In the genomic region with DNA sequence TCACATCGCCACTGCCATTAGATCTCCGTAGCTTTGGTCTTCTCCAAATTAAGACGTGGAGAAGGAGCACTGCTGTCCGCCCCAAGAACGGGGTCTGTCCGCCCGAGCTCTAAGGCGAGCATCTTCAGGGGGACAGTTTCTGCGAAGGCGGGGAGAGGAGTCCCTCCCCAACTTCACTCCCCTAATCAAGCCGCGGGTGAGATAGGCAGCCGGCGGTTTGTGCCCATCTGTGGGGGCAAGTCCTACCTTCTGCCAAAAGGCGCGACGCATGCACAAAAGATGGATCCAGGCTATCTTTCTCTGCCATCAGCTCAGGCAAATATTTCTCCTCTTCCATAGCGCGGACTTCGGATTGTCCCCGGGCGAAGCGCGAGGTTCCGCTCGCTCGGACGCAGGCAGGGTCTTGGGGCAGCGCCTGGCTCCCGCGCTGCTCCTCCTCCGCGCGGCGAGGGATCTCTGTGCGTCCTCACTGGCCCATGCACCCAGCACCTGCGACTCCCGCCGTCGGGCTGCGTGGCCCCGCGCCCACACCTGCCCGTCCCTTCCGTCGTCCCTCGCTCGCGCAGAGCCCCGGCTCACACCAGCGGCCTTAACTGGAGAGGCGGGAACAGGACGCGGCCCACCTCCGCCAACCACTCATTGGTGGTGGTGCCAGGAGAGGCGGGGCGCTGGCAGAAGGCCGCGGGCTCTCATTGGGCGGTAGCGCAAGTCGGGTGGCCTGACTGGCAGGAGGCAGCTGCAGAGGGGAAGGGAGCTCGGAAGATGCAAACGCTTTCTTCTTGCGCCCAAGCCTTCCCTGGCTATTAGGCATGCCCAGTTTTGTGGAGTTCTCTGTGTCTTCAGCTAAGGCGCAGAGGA, we compare ENCODE assay signal across 9 cellular contexts. TPM values are rescaled to one million over a fixed set of nuclear protein-coding genes. Genes with fewer than 3 reads are reported as not detected.
DNase-seq lines count a peak whose midpoint lies in the region; ATAC-seq, FAIRE-seq and TF ChIP-seq lines count a peak whose summit lies in the region.
"Had no signal": no experiment of that assay in that cellular context is flagged by ENCODE, and none has a peak within 500 bp of the region (broad histone marks: within the 10 kb centered on the region; RNA-seq: fewer than 3 reads in every experiment).

A gene (minus strand): TSS at position 614 of the 858 bp plus-strand sequence.

- H3K27me3 ChIP-seq in left ventricle myocardium inferior (ENCODE audit: low read depth), result peaks cover 45% of the 10 kb centered on the region
- peaks cover 0 to 18% (median 0%) of the 10 kb centered on the region in 4 donors for H3K27me3 ChIP-seq in pancreas

- CTCF ChIA-PET in activated CD8-positive, alpha-beta T cell treated with anti-CD3 and anti-CD28 coated beads for 36 hours (lab: Charles Lee), result no interaction called here

- H3K4me1 ChIP-seq in left ventricle myocardium inferior (peaks cover 12% of the 10 kb centered on the region), pancreas (no peaks in the 10 kb centered on the region)

- intact Hi-C loops in activated CD8-positive, alpha-beta T cell treated with anti-CD3 and anti-CD28 coated beads for 36 hours (cut with micrococcal nuclease), result no loop called here
- intact Hi-C loops in left ventricle myocardium inferior (cut with micrococcal nuclease), result no loop called here
- intact Hi-C loops in pancreas (cut with DNase I), result no loop called here

- DNase-seq in activated CD4-positive, alpha-beta T cell treated with anti-CD3 and anti-CD28 coated beads for 48 hours, result peak; percentile 28
- DNase-seq in activated CD4-positive, alpha-beta T cell treated with anti-CD3 and anti-CD28 coated beads, Interleukin-2, amount 50 U/mL, for 1 hour, result no peak
- DNase-seq in NCI-H1105 treated with DMSO at 0.1 percent for 48 hours (lab: John Stamatoyannopoulos, UW) (peak; percentile 80), left ventricle myocardium inferior (peak; percentile 76), pancreas (peak; percentile 75 to 88 (median 86))
- peak; percentile 13 for DNase-seq in activated CD8-positive, alpha-beta T cell treated with anti-CD3 and anti-CD28 coated beads for 36 hours
- no peak for DNase-seq in NK-92 treated with Interleukin-12 subunit alpha and Interleukin-12 subunit beta, amount 100 ng/mL, for 24 hours (lab: John Stamatoyannopoulos, UW)

- H3K4me1 Mint-ChIP-seq in activated CD8-positive, alpha-beta T cell treated with anti-CD3 and anti-CD28 coated beads for 36 hours (ENCODE audit: low read depth), result no peaks in the 10 kb centered on the region

- no peaks in the 10 kb centered on the region for H3K36me3 Mint-ChIP-seq in activated CD8-positive, alpha-beta T cell treated with anti-CD3 and anti-CD28 coated beads for 36 hours (ENCODE audit: low read depth)

- ATAC-seq in HG02623 (IDR thresholded peaks at IDR 0.05; ENCODE audit: unreplicated experiment) (peak; percentile 100), pancreas (peak; percentile 97 to 100 (median 100))
- peak; percentile 76 for ATAC-seq in activated CD8-positive, alpha-beta T cell treated with anti-CD3 and anti-CD28 coated beads for 36 hours

- H3K9me3 ChIP-seq in left ventricle myocardium inferior (replicated peaks), result no peaks in the 10 kb centered on the region
- H3K9me3 ChIP-seq in pancreas, result no peaks in the 10 kb centered on the region

- WGBS in pancreas, 2 donors, result 1% methylated on average over 66 of the region's 66 CpGs

- peaks cover 2% of the 10 kb centered on the region for H3K9me3 Mint-ChIP-seq in activated CD8-positive, alpha-beta T cell treated with anti-CD3 and anti-CD28 coated beads for 36 hours

- peaks cover 13% of the 10 kb centered on the region for H3K27me3 Mint-ChIP-seq in activated CD8-positive, alpha-beta T cell treated with anti-CD3 and anti-CD28 coated beads for 36 hours

- H3K36me3 ChIP-seq in left ventricle myocardium inferior (no peaks in the 10 kb centered on the region), pancreas (no peaks in the 10 kb centered on the region)

- no peak for TF ChIP-seq CTCF in activated CD8-positive, alpha-beta T cell treated with anti-CD3 and anti-CD28 coated beads for 36 hours (IDR thresholded peaks at IDR 0.05)
- no peak for TF ChIP-seq CTCF in left ventricle myocardium inferior (IDR thresholded peaks at IDR 0.05; ENCODE audit: borderline replicate concordance)
- TF ChIP-seq CTCF in pancreas (IDR thresholded peaks at IDR 0.05), result no peak

- H3K27ac ChIP-seq in left ventricle myocardium inferior (replicated peaks) (no peak within 1 kb of the TSS), pancreas (no peak within 1 kb of the TSS)

- H3K27ac Mint-ChIP-seq in activated CD8-positive, alpha-beta T cell treated with anti-CD3 and anti-CD28 coated beads for 36 hours, result no peak within 1 kb of the TSS

- no peak within 1 kb of the TSS for H3K4me3 Mint-ChIP-seq in activated CD8-positive, alpha-beta T cell treated with anti-CD3 and anti-CD28 coated beads for 36 hours

- POLR2A ChIA-PET in activated CD8-positive, alpha-beta T cell treated with anti-CD3 and anti-CD28 coated beads for 36 hours (lab: Charles Lee), result no interaction called here

- H3K4me3 ChIP-seq in left ventricle myocardium inferior, result peak within 1 kb of the TSS; percentile 56
- peak within 1 kb of the TSS in 3 of 4 donors; percentile 8 to 40 (median 21) for H3K4me3 ChIP-seq in pancreas

- no peak for FAIRE-seq in pancreas (lab: Jason Lieb, UNC)

RNA-seq across cellular contexts. Expression of the gene that starts here (rescaled TPM):
- not detected for total RNA-seq in activated CD8-positive, alpha-beta T cell treated with anti-CD3 and anti-CD28 coated beads for 36 hours
- total RNA-seq in left ventricle myocardium inferior (not detected), pancreas (under 1 TPM in 4 of 6 donors, not detected in 2; 0.06 to 0.12 (median 0.09) TPM)
- under 1 TPM in 1 of 2 donors, not detected in 1; 0.05 TPM for polyA plus RNA-seq in pancreas
- polyA plus RNA-seq: AG04450 had no signal

Comparison
In these comparisons a context has a peak if more than half of its experiments do, and no peak if none do; other contexts are left out.
1. DNase-seq: peak in activated CD4-positive, alpha-beta T cell treated with anti-CD3 and anti-CD28 coated beads for 48 hours (single experiment) and NCI-H1105 treated with DMSO at 0.1 percent for 48 hours (single experiment); none in activated CD4-positive, alpha-beta T cell treated with anti-CD3 and anti-CD28 coated beads, Interleukin-2, amount 50 U/mL, for 1 hour (single experiment) and NK-92 treated with Interleukin-12 subunit alpha and Interleukin-12 subunit beta, amount 100 ng/mL, for 24 hours (single experiment).
2. Peak in DNase-seq and ATAC-seq in activated CD8-positive, alpha-beta T cell treated with anti-CD3 and anti-CD28 coated beads for 36 hours; RNA of the gene not detected or under 1 TPM.
3. Peak in DNase-seq and H3K4me3 ChIP-seq in left ventricle myocardium inferior; RNA of the gene not detected or under 1 TPM.
4. Peak in DNase-seq, ATAC-seq and H3K4me3 ChIP-seq in pancreas; RNA of the gene not detected or under 1 TPM.
5. Peak in every context shown above with its lines, with median percentiles within 50 percentile points of each other: ATAC-seq.